10 cellular contexts compared by ENCODE assay signal in genomic region chr1:26127235-26128163, GRCh38. TPM values are rescaled to one million over a fixed set of nuclear protein-coding genes. Genes with fewer than 3 reads are reported as not detected.
DNase-seq lines count a peak whose midpoint lies in the region; ATAC-seq and TF ChIP-seq lines count a peak whose summit lies in the region.
"Had no signal": no experiment of that assay in that cellular context is flagged by ENCODE, and none has a peak within 500 bp of the region (broad histone marks: within the 10 kb centered on the region; RNA-seq: fewer than 3 reads in every experiment).

No MANE protein-coding gene starts in this region.

- intact Hi-C loops in activated CD4-positive, alpha-beta T cell treated with anti-CD3 and anti-CD28 coated beads, Interleukin-2, amount 10 ng/mL, durations not matched to agents 24 days and 14 days (cut with micrococcal nuclease) = loop anchor here (10.0 kb wide), 1 partner anchor 223 kb away; the partner anchor contains the start of gene STMN1
- intact Hi-C loops in left ventricle myocardium superior (cut with micrococcal nuclease) = no loop called here

- TF ChIP-seq CTCF in WERI-Rb-1 (IDR thresholded peaks at IDR 0.05; ENCODE audit: low read depth, low read length) = no peak

- peaks cover 50% of the 10 kb centered on the region for H3K4me1 Mint-ChIP-seq in activated CD4-positive, alpha-beta T cell treated with anti-CD3 and anti-CD28 coated beads, Interleukin-2, amount 10 ng/mL, durations not matched to agents 24 days and 14 days

- H3K4me3 Mint-ChIP-seq in activated CD4-positive, alpha-beta T cell treated with anti-CD3 and anti-CD28 coated beads, Interleukin-2, amount 10 ng/mL, durations not matched to agents 24 days and 14 days = peak overlapping the region; percentile 73
- H3K4me3 Mint-ChIP-seq: memory B cell had no signal

- H3K4me3 ChIP-seq in WERI-Rb-1 (ENCODE audit: low read depth, low read length) = no peak overlapping the region

- H3K36me3 ChIP-seq in WERI-Rb-1 = no peaks in the 10 kb centered on the region; the same call in 1 of the 2 replicates

- H3K27ac Mint-ChIP-seq in activated CD4-positive, alpha-beta T cell treated with anti-CD3 and anti-CD28 coated beads, Interleukin-2, amount 10 ng/mL, durations not matched to agents 24 days and 14 days = peak overlapping the region; percentile 56
- H3K27ac Mint-ChIP-seq: memory B cell had no signal

- peaks cover 8% of the 10 kb centered on the region for H3K36me3 Mint-ChIP-seq in activated CD4-positive, alpha-beta T cell treated with anti-CD3 and anti-CD28 coated beads, Interleukin-2, amount 10 ng/mL, durations not matched to agents 24 days and 14 days (ENCODE audit: low read depth)

- ATAC-seq in left ventricle myocardium superior = peak; percentile 56

- H3K9me3 Mint-ChIP-seq in activated CD4-positive, alpha-beta T cell treated with anti-CD3 and anti-CD28 coated beads, Interleukin-2, amount 10 ng/mL, durations not matched to agents 24 days and 14 days = no peaks in the 10 kb centered on the region
- H3K9me3 Mint-ChIP-seq: memory B cell had no signal

- no peaks in the 10 kb centered on the region for H3K27me3 ChIP-seq in WERI-Rb-1 (ENCODE audit: insufficient read depth, low read depth, severe bottlenecking)

- DNase-seq in activated CD4-positive, alpha-beta T cell treated with anti-CD3 and anti-CD28 coated beads, Interleukin-2, amount 10 ng/mL, durations not matched to agents 24 days and 14 days = peak; percentile 72
- DNase-seq in activated CD4-positive, alpha-beta T cell treated with anti-CD3 and anti-CD28 coated beads, Interleukin-2, amount 50 U/mL, for 1 hour = no peak
- no peak for DNase-seq in WERI-Rb-1
- DNase-seq in left ventricle myocardium superior = no peak
- DNase-seq in substantia nigra (lab: John Stamatoyannopoulos, UW) = peak in 3 of 49 donors; percentile 9 to 15 (median 14)
- no peak for DNase-seq in NCI-H1436 treated with DMSO at 0.1 percent for 48 hours (lab: John Stamatoyannopoulos, UW)
- DNase-seq in middle frontal gyrus (ENCODE audit: extremely low spot score, low spot score) = no peak
- DNase-seq in DMS53 treated with DMSO at 0.1 percent for 48 hours (lab: John Stamatoyannopoulos, UW; ENCODE audit: unreplicated experiment) = no peak

- H3K9me3 ChIP-seq in WERI-Rb-1 (ENCODE audit: severe bottlenecking) = no peaks in the 10 kb centered on the region

- H3K27ac ChIP-seq in WERI-Rb-1 (peak overlapping the region; percentile 71), substantia nigra (ENCODE audit: low read depth, low read length, poor library complexity, severe bottlenecking) (peak overlapping the region; percentile 38)

- no peaks in the 10 kb centered on the region for H3K27me3 Mint-ChIP-seq in activated CD4-positive, alpha-beta T cell treated with anti-CD3 and anti-CD28 coated beads, Interleukin-2, amount 10 ng/mL, durations not matched to agents 24 days and 14 days

RNA-seq across cellular contexts. Expression of gene PDIK1L, which starts 15.9 kb away (rescaled TPM):
- total RNA-seq in activated CD4-positive, alpha-beta T cell treated with anti-CD3 and anti-CD28 coated beads, Interleukin-2, amount 10 ng/mL, durations not matched to agents 24 days and 14 days = 15.8 and 18.7 TPM in 2 replicates
- total RNA-seq in left ventricle myocardium superior = 7.0 TPM

RNA-seq across cellular contexts. Expression of gene FAM110D, which starts 31.4 kb away (rescaled TPM):
- 0.07 and 0.09 TPM in 2 replicates for total RNA-seq in activated CD4-positive, alpha-beta T cell treated with anti-CD3 and anti-CD28 coated beads, Interleukin-2, amount 10 ng/mL, durations not matched to agents 24 days and 14 days
- 4.5 TPM for total RNA-seq in left ventricle myocardium superior

RNA-seq across cellular contexts. Expression of gene C1orf232, which starts 41.3 kb away (rescaled TPM):
- not detected in 2 replicates for total RNA-seq in activated CD4-positive, alpha-beta T cell treated with anti-CD3 and anti-CD28 coated beads, Interleukin-2, amount 10 ng/mL, durations not matched to agents 24 days and 14 days
- not detected for total RNA-seq in left ventricle myocardium superior
- total RNA-seq: H4 had no signal

RNA-seq across cellular contexts. Expression of gene ZNF593, which starts 42.2 kb away (rescaled TPM):
- 84.0 and 87.1 TPM in 2 replicates for total RNA-seq in activated CD4-positive, alpha-beta T cell treated with anti-CD3 and anti-CD28 coated beads, Interleukin-2, amount 10 ng/mL, durations not matched to agents 24 days and 14 days
- 11.6 TPM for total RNA-seq in left ventricle myocardium superior

RNA-seq across cellular contexts. Expression of gene ZNF593OS, which starts 44.1 kb away (rescaled TPM):
- total RNA-seq in activated CD4-positive, alpha-beta T cell treated with anti-CD3 and anti-CD28 coated beads, Interleukin-2, amount 10 ng/mL, durations not matched to agents 24 days and 14 days = not detected in 2 replicates
- total RNA-seq in left ventricle myocardium superior = not detected
- total RNA-seq: H4 had no signal
